ENCODE assay signal across 24 cellular contexts in genomic region chr21:34557261-34557660, GRCh38. TPM values are rescaled to one million over a fixed set of nuclear protein-coding genes. Genes with fewer than 3 reads are reported as not detected.
DNase-seq lines count a peak whose midpoint lies in the region; ATAC-seq, FAIRE-seq and TF ChIP-seq lines count a peak whose summit lies in the region.
"Had no signal": no experiment of that assay in that cellular context is flagged by ENCODE, and none has a peak within 500 bp of the region (broad histone marks: within the 10 kb centered on the region; RNA-seq: fewer than 3 reads in every experiment).

No MANE protein-coding gene starts in this region.

- peaks cover 37% of the 10 kb centered on the region for H3K4me1 Mint-ChIP-seq in neural crest cell

- ATAC-seq in K562 (no peak), GM18873 (IDR thresholded peaks at IDR 0.05; ENCODE audit: low FRiP score, unreplicated experiment) (no peak), HG02870 (IDR thresholded peaks at IDR 0.05; ENCODE audit: unreplicated experiment) (no peak)

- H3K27ac Mint-ChIP-seq in neural crest cell (ENCODE audit: unreplicated experiment): peak overlapping the region; percentile 50
- H3K27ac Mint-ChIP-seq: CD4-positive, alpha-beta memory T cell had no signal

- no peak for TF ChIP-seq POLR2A in K562 (conservative IDR thresholded peaks at IDR 0.05)

- peaks cover 11% of the 10 kb centered on the region for H3K36me3 Mint-ChIP-seq in neural crest cell (ENCODE audit: low read depth)

- H3K14ac ChIP-seq in neuronal stem cell (ENCODE audit: low read length): no peak overlapping the region

- FAIRE-seq in K562 (lab: Jason Lieb, UNC): no peak
- FAIRE-seq: G401.6, GM12891, H54 had no signal

- H3K36me3 ChIP-seq in K562 (ENCODE audit: control insufficient read depth, insufficient read depth, low read length) (no peaks in the 10 kb centered on the region), neuronal stem cell (replicated peaks in 1 of 2; ENCODE audit: control insufficient read depth in 2 of 2, insufficient read depth in 2 of 2, low read length in 2 of 2) (no peaks in the 10 kb centered on the region)
- H3K36me3 ChIP-seq: Peyer's patch had no signal

- H4K91ac ChIP-seq in neuronal stem cell (ENCODE audit: low read depth, low read length, poor library complexity): no peak overlapping the region

- in situ Hi-C loops in K562 (cut with MboI): no loop called here

- BruUV-seq in K562 (replicated peaks; lab: Mats Ljungman, UMichigan): no TSS peak

- H2BK12ac ChIP-seq in neuronal stem cell (ENCODE audit: low read length): no peak overlapping the region

- no peak overlapping the region for H2BK120ac ChIP-seq in neuronal stem cell (ENCODE audit: low read depth, low read length)

- H3K9me3 Mint-ChIP-seq in neural crest cell: peaks cover 7% of the 10 kb centered on the region

- H3K27me3 Mint-ChIP-seq in neural crest cell (ENCODE audit: low read depth): no peaks in the 10 kb centered on the region
- H3K27me3 Mint-ChIP-seq: CD4-positive, alpha-beta memory T cell had no signal

- no peak overlapping the region for H3K23ac ChIP-seq in neuronal stem cell (ENCODE audit: low read depth, low read length, poor library complexity)

- TF ChIP-seq RAD21 in K562 (CRISPR knock-in tag; conservative IDR thresholded peaks at IDR 0.05 in 1 of 2, IDR thresholded peaks at IDR 0.05 in 1 of 2): no peak

- no peaks in the 10 kb centered on the region for H3K79me1 ChIP-seq in neuronal stem cell (ENCODE audit: low read depth, low read length)

- no peak overlapping the region for H3K9ac ChIP-seq in K562 (ENCODE audit: insufficient read depth in 1 of 2, low read depth in 2 of 2, low read length in 2 of 2)
- H3K9ac ChIP-seq in neuronal stem cell (ENCODE audit: low read depth, low read length, poor library complexity): no peak overlapping the region

- CTCF ChIA-PET in K562 (lab: Yijun Ruan, JAX; ENCODE audit: low intra/inter-chr PET ratio): no interaction called here

- H3K4me3 ChIP-seq in K562: no peak overlapping the region
- no peak overlapping the region for H3K4me3 ChIP-seq in neuronal stem cell (ENCODE audit: low read length in 2 of 2)
- H3K4me3 ChIP-seq: Peyer's patch had no signal

- H3K4ac ChIP-seq in neuronal stem cell (ENCODE audit: low read length): no peak overlapping the region

- no peak overlapping the region for H4K8ac ChIP-seq in neuronal stem cell (ENCODE audit: low read depth, low read length)

- H3K4me3 Mint-ChIP-seq in neural crest cell: no peak overlapping the region
- H3K4me3 Mint-ChIP-seq: CD4-positive, alpha-beta memory T cell had no signal

- no peak overlapping the region for H2AK5ac ChIP-seq in neuronal stem cell (ENCODE audit: low read depth, low read length)

- no peaks in the 10 kb centered on the region for H3K9me1 ChIP-seq in K562 (ENCODE audit: control insufficient read depth, insufficient read depth, low read length)

- H2BK15ac ChIP-seq in neuronal stem cell (ENCODE audit: low read length): no peak overlapping the region

- TF ChIP-seq CTCF in K562 (IDR thresholded peaks at IDR 0.05 in 2 of 3, conservative IDR thresholded peaks at IDR 0.05 in 1 of 3; ENCODE audit: insufficient read depth in 2 of 3, low read depth in 1 of 3, low read length in 3 of 3) (no peak), neural crest cell (conservative IDR thresholded peaks at IDR 0.05) (no peak)

- H3K4me1 ChIP-seq in K562 (replicated peaks in 1 of 2; ENCODE audit: control insufficient read depth in 2 of 2, insufficient read depth in 2 of 2, low read length in 2 of 2): no peaks in the 10 kb centered on the region; a peak in 1 of 5 replicates
- H3K4me1 ChIP-seq in neuronal stem cell (ENCODE audit: control insufficient read depth in 2 of 2, insufficient read depth in 1 of 2, low read depth in 1 of 2, low read length in 2 of 2): peaks cover 0 to 6% of the 10 kb centered on the region in 2 donors
- H3K4me1 ChIP-seq: Caco-2 had no signal

- POLR2A ChIA-PET in K562 (lab: Yijun Ruan, JAX): interaction anchor here (0.7 to 1.2 kb wide), 2 partner anchors 11 to 366 kb away, joined by 3 read pairs; no protein-coding TSS in a partner anchor

- H3K18ac ChIP-seq in neuronal stem cell (ENCODE audit: low read length): no peak overlapping the region

- WGBS in K562 (ENCODE audit: insufficient coverage, low coverage, missing lambda C conversion rate): 4% methylated on average over 5 of the region's 5 CpGs
- WGBS in neuronal stem cell (ENCODE audit: extremely low coverage in 2 of 2, insufficient read length in 2 of 2, insufficient replicate concordance in 1 of 2), 2 donors: no CpG with 5 or more reads among the region's 5 CpGs

- H2AFZ ChIP-seq in K562 (ENCODE audit: low read depth, low read length): no peak overlapping the region
- no peak overlapping the region for H2AFZ ChIP-seq in neuronal stem cell (ENCODE audit: low read length)

- peak; percentile 30 for DNase-seq in stimulated activated CD4-positive, alpha-beta T cell treated with anti-CD3 and anti-CD28 coated beads, Interleukin-15, amount 100 ng/mL, for 24 hours
- DNase-seq in stimulated activated CD4-positive, alpha-beta T cell treated with anti-CD3 and anti-CD28 coated beads, Interleukin-2, amount 100 ng/mL, for 48 hours: no peak
- DNase-seq in K562 (ENCODE audit: extremely low read depth in 1 of 4, low spot score in 3 of 4) (no peak), neural crest cell (ENCODE audit: low read depth, low spot score) (no peak), neuronal stem cell (ENCODE audit: low spot score) (no peak)
- DNase-seq: C1 segment of cervical spinal cord; Caco-2; CD4-positive, alpha-beta memory T cell; Karpas-422; NCI-H1092; NCI-H1417 treated with DMSO at 0.1 percent for 48 hours; NCI-H2081 treated with DMSO at 0.1 percent for 48 hours; NCI-H2171; NCI-H226; NCI-H510A; NCI-H69; OCI-M1; Peyer's patch; SHP77 treated with DMSO at 0.1 percent for 48 hours had no signal

- H3K27me3 ChIP-seq in K562 (ENCODE audit: control insufficient read depth in 2 of 2, insufficient read depth in 2 of 2, low read length in 2 of 2) (no peaks in the 10 kb centered on the region; a peak in 2 of 5 replicates), neuronal stem cell (ENCODE audit: control insufficient read depth in 3 of 3, insufficient read depth in 3 of 3, low read depth in 1 of 3, low read length in 3 of 3) (no peaks in the 10 kb centered on the region)
- H3K27me3 ChIP-seq: Peyer's patch had no signal

- TF ChIP-seq EP300 in K562 (IDR thresholded peaks at IDR 0.05; ENCODE audit: low read length): no peak

- no peaks in the 10 kb centered on the region for H3K79me2 ChIP-seq in K562 (ENCODE audit: control insufficient read depth, insufficient read depth, low read length)

- intact Hi-C loops in K562 (cut with micrococcal nuclease): no loop called here

- no peaks in the 10 kb centered on the region; the same call in 1 of the 2 replicates for H3K9me3 ChIP-seq in K562 (replicated peaks; ENCODE audit: control insufficient read depth, insufficient read depth, low read depth, low read length)
- no peaks in the 10 kb centered on the region for H3K9me3 ChIP-seq in neuronal stem cell (replicated peaks in 1 of 2; ENCODE audit: control insufficient read depth in 2 of 2, insufficient read depth in 1 of 2, low read depth in 1 of 2, low read length in 2 of 2)
- H3K9me3 ChIP-seq: Peyer's patch had no signal

- no peak overlapping the region for H3K27ac ChIP-seq in K562 (ENCODE audit: extremely low read depth, low read depth, low read length)
- no peak overlapping the region for H3K27ac ChIP-seq in neuronal stem cell (replicated peaks; ENCODE audit: low read length)
- H3K27ac ChIP-seq: Peyer's patch had no signal

- H3K4me2 ChIP-seq in K562 (ENCODE audit: insufficient read depth, low read length) (no peak overlapping the region), neuronal stem cell (ENCODE audit: insufficient read depth, low read length, poor library complexity, severe bottlenecking) (no peak overlapping the region)

- H2BK5ac ChIP-seq in neuronal stem cell (ENCODE audit: low read length): no peak overlapping the region

- no peaks in the 10 kb centered on the region for H4K20me1 ChIP-seq in K562 (replicated peaks; ENCODE audit: control insufficient read depth, insufficient read depth, low read length)

RNA-seq across cellular contexts. Expression of gene KCNE1, which starts 45.3 kb away (rescaled TPM):
- total RNA-seq in K562 (2011; cell fraction: chromatin; rRNA removed; ENCODE audit: low replicate concordance): 0.79 and 1.0 TPM in 2 replicates
- 0.33 and 0.39 TPM in 2 replicates for total RNA-seq in K562 (2011; cell fraction: nucleolus; rRNA removed)
- 0.37 and 1.1 TPM in 2 replicates for total RNA-seq in K562 (2011; cell fraction: nucleoplasm; rRNA removed)
- total RNA-seq in K562 (2014; rRNA removed) (0.12 TPM in 1 of 2 replicates, not detected in the other), K562 (2014; rRNA removed; fragmentation: Illumina TruSeq; extraction: Trizol) (0.16 and 0.22 TPM in 2 replicates), K562 (2015; rRNA removed; fragmentation: Illumina TruSeq; extraction: Trizol) (0.07 and 0.11 TPM in 2 replicates), K562 (2021) (0.16 and 0.34 TPM in 2 replicates), neural crest cell (0.48 and 0.68 TPM in 2 replicates)
- polyA plus RNA-seq in K562 (2011; rRNA removed) (0.09 and 0.22 TPM in 2 replicates), K562 (2014; fragmentation: Illumina TruSeq; extraction: Trizol) (0.07 and 0.08 TPM in 2 replicates), K562 (2014; fragmentation: Nextera tagmentation; extraction: Ambion mirVana) (not detected), K562 (2014; rRNA removed) (0.05 TPM in 1 of 2 replicates, not detected in the other)
- polyA plus RNA-seq in K562 (2011; cell fraction: cytosol; rRNA removed): 0.09 TPM in 1 of 2 replicates, not detected in the other
- polyA plus RNA-seq in K562 (2011; cell fraction: nucleus; rRNA removed): 0.13 and 0.36 TPM in 2 replicates
- polyA plus RNA-seq in K562 (2012): 0.07 and 0.10 TPM in 2 replicates
- 0.09 TPM in 1 of 2 replicates, not detected in the other for polyA minus RNA-seq in K562 (2011; rRNA and poly(A)+ RNA removed)
- not detected in 2 replicates for polyA minus RNA-seq in K562 (2011; cell fraction: cytosol; rRNA and poly(A)+ RNA removed)
- 0.13 and 0.56 TPM in 2 replicates for polyA minus RNA-seq in K562 (2011; cell fraction: nucleus; rRNA and poly(A)+ RNA removed)
- polyA plus RNA-seq in neuronal stem cell (2013, experiment 1 of 2): 0.04 TPM
- polyA plus RNA-seq in neuronal stem cell (2013, experiment 2 of 2): 0.06 TPM

RNA-seq across cellular contexts. Expression of gene RCAN1, which starts 57.7 kb away (rescaled TPM):
- 6.1 and 7.8 TPM in 2 replicates for total RNA-seq in K562 (2011; cell fraction: chromatin; rRNA removed; ENCODE audit: low replicate concordance)
- 3.8 and 4.2 TPM in 2 replicates for total RNA-seq in K562 (2011; cell fraction: nucleolus; rRNA removed)
- 6.6 and 7.6 TPM in 2 replicates for total RNA-seq in K562 (2011; cell fraction: nucleoplasm; rRNA removed)
- total RNA-seq in K562 (2014; rRNA removed) (11.9 TPM in 2 replicates), K562 (2014; rRNA removed; fragmentation: Illumina TruSeq; extraction: Trizol) (16.5 and 16.9 TPM in 2 replicates), K562 (2015; rRNA removed; fragmentation: Illumina TruSeq; extraction: Trizol) (12.3 and 14.7 TPM in 2 replicates), K562 (2021) (14.0 and 15.5 TPM in 2 replicates), neural crest cell (13.0 and 14.2 TPM in 2 replicates)
- polyA plus RNA-seq in K562 (2011; rRNA removed) (5.3 and 9.9 TPM in 2 replicates), K562 (2014; fragmentation: Illumina TruSeq; extraction: Trizol) (13.4 and 14.9 TPM in 2 replicates), K562 (2014; fragmentation: Nextera tagmentation; extraction: Ambion mirVana) (1 to 10 TPM; 4.4 to 6.1 TPM), K562 (2014; rRNA removed) (12.3 and 15.0 TPM in 2 replicates)
- polyA plus RNA-seq in K562 (2011; cell fraction: cytosol; rRNA removed): 2.7 and 3.8 TPM in 2 replicates
- 2.2 and 2.9 TPM in 2 replicates for polyA plus RNA-seq in K562 (2011; cell fraction: nucleus; rRNA removed)
- 14.3 and 25.6 TPM in 2 replicates for polyA plus RNA-seq in K562 (2012)
- polyA minus RNA-seq in K562 (2011; rRNA and poly(A)+ RNA removed): 8.1 and 11.2 TPM in 2 replicates
- polyA minus RNA-seq in K562 (2011; cell fraction: cytosol; rRNA and poly(A)+ RNA removed): 3.4 and 5.2 TPM in 2 replicates
- 2.7 and 3.3 TPM in 2 replicates for polyA minus RNA-seq in K562 (2011; cell fraction: nucleus; rRNA and poly(A)+ RNA removed)
- polyA plus RNA-seq in neuronal stem cell (2013, experiment 1 of 2): 5.4 TPM
- 5.4 TPM for polyA plus RNA-seq in neuronal stem cell (2013, experiment 2 of 2)
